Comparison of ENCODE assay signal across 11 cellular contexts in genomic region chr6:44043479-44044153, GRCh38.
DNase-seq lines count a peak whose midpoint lies in the region; ATAC-seq and TF ChIP-seq lines count a peak whose summit lies in the region.
"Had no signal": no experiment of that assay in that cellular context is flagged by ENCODE, and none has a peak within 500 bp of the region (broad histone marks: within the 10 kb centered on the region; RNA-seq: fewer than 3 reads in every experiment).

No MANE protein-coding gene starts in this region.

- no peak overlapping the region for H3K4me2 ChIP-seq in DND-41 (ENCODE audit: insufficient read depth, low read length)

- H3K4me1 ChIP-seq in DND-41 (ENCODE audit: insufficient read depth, low read length), result peaks cover 10% of the 10 kb centered on the region; the same call in 1 of the 2 replicates
- H3K4me1 ChIP-seq in gastroesophageal sphincter, result peaks cover 2 to 79% (median 32%) of the 10 kb centered on the region in 3 donors
- peaks cover 22% of the 10 kb centered on the region for H3K4me1 ChIP-seq in neuron (ENCODE audit: insufficient read depth, low read length)

- WGBS in gastroesophageal sphincter (ENCODE audit: low coverage in 1 of 2), 2 donors, result 50% methylated on average over 1 of the region's 2 CpGs; no CpG with 5 or more reads in 1 of the 2 donors

- H3K9ac ChIP-seq in DND-41 (ENCODE audit: low read depth, low read length), result no peak overlapping the region

- no peak overlapping the region for H3K27ac ChIP-seq in DND-41 (ENCODE audit: low read length)
- peak overlapping the region in 3 of 4 donors; percentile 64 to 88 (median 84) for H3K27ac ChIP-seq in gastroesophageal sphincter
- H3K27ac ChIP-seq: C4-2B had no signal

- no peaks in the 10 kb centered on the region for H3K36me3 ChIP-seq in DND-41 (ENCODE audit: insufficient read depth, low read length)
- no peaks in the 10 kb centered on the region for H3K36me3 ChIP-seq in gastroesophageal sphincter
- no peaks in the 10 kb centered on the region for H3K36me3 ChIP-seq in neuron (ENCODE audit: insufficient read depth, low read length)
- H3K36me3 ChIP-seq: Peyer's patch had no signal

- TF ChIP-seq CTCF in DND-41 (IDR thresholded peaks at IDR 0.05; ENCODE audit: borderline replicate concordance, extremely low read depth, low read length, poor library complexity, severe bottlenecking) (no peak), gastroesophageal sphincter (IDR thresholded peaks at IDR 0.05) (no peak)

- H3K27me3 ChIP-seq in DND-41 (ENCODE audit: insufficient read depth, low read length, poor library complexity) (no peaks in the 10 kb centered on the region), gastroesophageal sphincter (no peaks in the 10 kb centered on the region), neuron (ENCODE audit: insufficient read depth, low read length) (no peaks in the 10 kb centered on the region)
- H3K27me3 ChIP-seq: Peyer's patch had no signal

- no peak for TF ChIP-seq EP300 in gastroesophageal sphincter (IDR thresholded peaks at IDR 0.05)

- no peak for ATAC-seq in DND-41 (ENCODE audit: insufficient read depth, low read depth)
- no peak for ATAC-seq in gastroesophageal sphincter
- ATAC-seq in HG02870 (IDR thresholded peaks at IDR 0.05; ENCODE audit: unreplicated experiment), result no peak

- DNase-seq in DND-41 (peak; percentile 20), RPMI7951 (ENCODE audit: low read depth) (peak; percentile 84), amygdala (lab: John Stamatoyannopoulos, UW) (no peak), NCI-H2029 treated with DMSO at 0.1 percent for 48 hours (lab: John Stamatoyannopoulos, UW) (no peak), DMS153 treated with DMSO at 0.1 percent for 48 hours (lab: John Stamatoyannopoulos, UW; ENCODE audit: unreplicated experiment) (no peak)
- DNase-seq: MM.1S, Peyer's patch had no signal

- TF ChIP-seq POLR2A in gastroesophageal sphincter (IDR thresholded peaks at IDR 0.05), result no peak

- H3K9me3 ChIP-seq in DND-41 (ENCODE audit: insufficient read depth, low read length, severe bottlenecking) (no peaks in the 10 kb centered on the region), gastroesophageal sphincter (no peaks in the 10 kb centered on the region), neuron (ENCODE audit: low read length) (no peaks in the 10 kb centered on the region)
- H3K9me3 ChIP-seq: Peyer's patch had no signal

- no peaks in the 10 kb centered on the region for H3K79me2 ChIP-seq in DND-41 (ENCODE audit: insufficient read depth, low read length)

- no peak overlapping the region for H2AFZ ChIP-seq in DND-41 (ENCODE audit: low read depth, low read length)
- H2AFZ ChIP-seq in neuron (ENCODE audit: low read depth, low read length), result peak overlapping the region; percentile 39

- H4K20me1 ChIP-seq in DND-41 (ENCODE audit: insufficient read depth, low read length), result peaks cover 4% of the 10 kb centered on the region

- H3K4me3 ChIP-seq in DND-41 (ENCODE audit: low read depth in 1 of 2, low read length in 2 of 2) (no peak overlapping the region), gastroesophageal sphincter (no peak overlapping the region), neuron (ENCODE audit: low read length) (no peak overlapping the region)
- H3K4me3 ChIP-seq: Peyer's patch had no signal

Comparison
In these comparisons a context has a peak if more than half of its experiments do, and no peak if none do; other contexts are left out.
1. DNase-seq: peak in DND-41 (single experiment) and RPMI7951 (single experiment); none in amygdala (0 of 56), NCI-H2029 treated with DMSO at 0.1 percent for 48 hours (single experiment) and DMS153 treated with DMSO at 0.1 percent for 48 hours (single experiment).